15 cellular contexts compared by ENCODE assay signal in the genomic region with DNA sequence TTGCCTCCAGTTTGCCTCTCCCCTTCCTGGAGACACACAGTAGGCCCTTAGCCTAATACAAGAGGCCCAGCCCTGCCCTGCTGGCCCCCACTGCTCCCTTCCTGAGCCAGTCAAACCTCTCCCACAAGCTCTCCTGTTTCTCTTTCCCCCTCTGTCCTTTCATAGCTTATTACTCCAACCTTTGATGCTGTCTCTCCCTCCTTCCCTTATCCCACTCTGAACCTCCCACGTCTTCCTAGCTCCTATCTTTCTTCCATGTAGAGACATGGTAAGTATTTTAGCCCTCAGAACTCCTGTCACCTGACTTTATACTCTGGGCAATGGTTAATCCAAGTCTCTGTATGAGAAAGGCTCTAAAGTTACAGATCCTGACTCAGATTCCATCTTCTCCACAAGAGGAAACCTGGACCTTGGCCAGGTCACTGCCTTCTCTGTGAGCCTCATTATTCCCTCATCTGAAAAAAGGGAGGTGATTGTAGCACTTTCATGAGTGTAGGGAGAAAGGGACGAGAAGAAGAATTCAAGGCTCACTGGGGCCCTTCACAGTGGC. TPM values are rescaled to one million over a fixed set of nuclear protein-coding genes. Genes with fewer than 3 reads are reported as not detected.
A peak's percentile ranks its signal among the peaks of the same experiment; 100 is the strongest.
DNase-seq lines count a peak whose midpoint lies in the region; ATAC-seq, FAIRE-seq and TF ChIP-seq lines count a peak whose summit lies in the region.
"Had no signal": no experiment of that assay in that cellular context is flagged by ENCODE, and none has a peak within 500 bp of the region (broad histone marks: within the 10 kb centered on the region; RNA-seq: fewer than 3 reads in every experiment).

No MANE protein-coding gene starts in this region.

- H3K27ac ChIP-seq in BLaER1 (no peak overlapping the region), upper lobe of right lung (no peak overlapping the region)
- H3K27ac ChIP-seq: Peyer's patch had no signal

- H3K27me3 ChIP-seq in BLaER1 (no peaks in the 10 kb centered on the region), upper lobe of right lung (no peaks in the 10 kb centered on the region)
- H3K27me3 ChIP-seq: Peyer's patch had no signal

- H3K4me1 ChIP-seq in BLaER1, result peaks cover 45% of the 10 kb centered on the region
- H3K4me1 ChIP-seq in upper lobe of right lung, result peaks cover 12% of the 10 kb centered on the region

- no peak for FAIRE-seq in D721Med (lab: Jason Lieb, UNC)
- FAIRE-seq: H54 had no signal

- DNase-seq in HK-2 (ENCODE audit: unreplicated experiment) (peak; percentile 65), amniotic epithelial cell (ENCODE audit: low read depth) (peak; percentile 86), left kidney (ENCODE audit: low read depth, low spot score) (peak; percentile 19), OCI-M2 (lab: John Stamatoyannopoulos, UW; ENCODE audit: unreplicated experiment) (no peak), upper lobe of right lung (no peak), D721Med (ENCODE audit: insufficient read length, low spot score) (no peak)
- DNase-seq: activated effector memory CD4-positive, alpha-beta T cell treated with anti-CD3 and anti-CD28 coated beads, Interleukin-2, amount 50 U/mL, for 16 hours; Caco-2; effector CD4-positive, alpha-beta T cell; KG1; Peyer's patch had no signal

- 0 out of 2 replicates have a peak overlapping the region, but pooled peaks have one; percentile 30 for H3K9ac ChIP-seq in BLaER1

- ATAC-seq in upper lobe of right lung (no peak), GM19455 (IDR thresholded peaks at IDR 0.05; ENCODE audit: unreplicated experiment) (no peak)

- H3K36me3 ChIP-seq in BLaER1, result peaks cover 91% of the 10 kb centered on the region
- peaks cover 31% of the 10 kb centered on the region for H3K36me3 ChIP-seq in upper lobe of right lung

- H3K4me2 ChIP-seq in BLaER1, result no peak overlapping the region
- H3K4me2 ChIP-seq: smooth muscle cell had no signal

- no peaks in the 10 kb centered on the region for H3K9me3 ChIP-seq in BLaER1
- H3K9me3 ChIP-seq in upper lobe of right lung, result no peaks in the 10 kb centered on the region
- H3K9me3 ChIP-seq: Caco-2, Peyer's patch had no signal

- intact Hi-C loops in upper lobe of right lung (cut with DNase I), result no loop called here

- H3K4me3 ChIP-seq in BLaER1, result no peak overlapping the region
- H3K4me3 ChIP-seq in upper lobe of right lung, result no peak overlapping the region
- H3K4me3 ChIP-seq: Peyer's patch, smooth muscle cell had no signal

- TF ChIP-seq CTCF in upper lobe of right lung (IDR thresholded peaks at IDR 0.05), result no peak
- TF ChIP-seq CTCF in D721Med (IDR thresholded peaks at IDR 0.05; ENCODE audit: insufficient read depth, missing control alignments), result no peak

- peaks cover 100% of the 10 kb centered on the region for H4K20me1 ChIP-seq in BLaER1

RNA-seq across cellular contexts. Expression of a gene that starts 6.7 kb away (rescaled TPM):
- 16.8 TPM for total RNA-seq in upper lobe of right lung

RNA-seq across cellular contexts. Expression of a gene that starts 25.5 kb away (rescaled TPM):
- total RNA-seq in upper lobe of right lung, result 91.1 TPM

RNA-seq across cellular contexts. Expression of a gene that starts 38.8 kb away (rescaled TPM):
- 410 TPM for total RNA-seq in upper lobe of right lung

Comparison
In these comparisons a context has a peak if more than half of its experiments do, and no peak if none do; other contexts are left out.
1. DNase-seq: peak in HK-2 (single experiment), amniotic epithelial cell (single experiment) and left kidney (single experiment); none in OCI-M2 (single experiment), upper lobe of right lung (single experiment) and D721Med (single experiment).